Comparison of ENCODE assay signal across 10 cellular contexts in genomic region chr17:47987240-47987835, GRCh38. TPM values are rescaled to one million over a fixed set of nuclear protein-coding genes. Genes with fewer than 3 reads are reported as not detected.
DNase-seq lines count a peak whose midpoint lies in the region; ATAC-seq, FAIRE-seq and TF ChIP-seq lines count a peak whose summit lies in the region.
"Had no signal": no experiment of that assay in that cellular context is flagged by ENCODE, and none has a peak within 500 bp of the region (broad histone marks: within the 10 kb centered on the region; RNA-seq: fewer than 3 reads in every experiment).

No MANE protein-coding gene starts in this region.

- ATAC-seq in HG02763 (IDR thresholded peaks at IDR 0.05; ENCODE audit: unreplicated experiment) (no peak), GM21447 (IDR thresholded peaks at IDR 0.05; ENCODE audit: unreplicated experiment) (no peak), GM18519 (IDR thresholded peaks at IDR 0.05; ENCODE audit: low FRiP score, unreplicated experiment) (no peak)
- ATAC-seq: HCT116 had no signal

- H4K20me1 ChIP-seq in endothelial cell of umbilical vein (replicated peaks; ENCODE audit: control insufficient read depth, extremely low read depth, insufficient read depth, low read length), result no peaks in the 10 kb centered on the region

- no peaks in the 10 kb centered on the region for H3K9me1 ChIP-seq in endothelial cell of umbilical vein (replicated peaks; ENCODE audit: control insufficient read depth, extremely low read depth, insufficient read depth, low read length)

- no peak for TF ChIP-seq POLR2A in endothelial cell of umbilical vein (IDR thresholded peaks at IDR 0.05; ENCODE audit: low read depth, low read length)

- TF ChIP-seq CTCF in endothelial cell of umbilical vein (IDR thresholded peaks at IDR 0.05; ENCODE audit: extremely low read depth in 1 of 2, insufficient read depth in 1 of 2, low read depth in 1 of 2, low read length in 2 of 2), result no peak
- TF ChIP-seq CTCF in osteocyte (IDR thresholded peaks at IDR 0.05), result no peak

- no peaks in the 10 kb centered on the region for H3K79me2 ChIP-seq in endothelial cell of umbilical vein (ENCODE audit: control insufficient read depth, insufficient read depth, low read length)

- no peak overlapping the region for H3K4me2 ChIP-seq in endothelial cell of umbilical vein (ENCODE audit: insufficient read depth, low read length)

- DNase-seq in DMS79 treated with DMSO at 0.1 percent for 48 hours (lab: John Stamatoyannopoulos, UW) (peak; percentile 52), NCI-H2227 treated with DMSO at 0.1 percent for 48 hours (lab: John Stamatoyannopoulos, UW) (peak; percentile 61), endothelial cell of umbilical vein (ENCODE audit: low read depth, low spot score) (peak; percentile 42), osteocyte (ENCODE audit: extremely low spot score, unreplicated experiment) (peak; percentile 88), midbrain (lab: John Stamatoyannopoulos, UW) (no peak)
- DNase-seq: trophoblast cell had no signal

- no peak overlapping the region for H3K9ac ChIP-seq in endothelial cell of umbilical vein (replicated peaks; ENCODE audit: extremely low read depth, insufficient read depth, low read length)

- H3K4me3 ChIP-seq in endothelial cell of umbilical vein (replicated peaks in 1 of 3; ENCODE audit: insufficient read depth in 1 of 3, low read depth in 1 of 3, low read length in 3 of 3), result no peak overlapping the region

- H3K36me3 ChIP-seq in endothelial cell of umbilical vein (ENCODE audit: control insufficient read depth in 2 of 2, extremely low read depth in 1 of 2, insufficient read depth in 2 of 2, low read length in 2 of 2), result no peaks in the 10 kb centered on the region

- no peaks in the 10 kb centered on the region for H3K9me3 Mint-ChIP-seq in osteocyte (ENCODE audit: unreplicated experiment)

- CTCF ChIA-PET in endothelial cell of umbilical vein (lab: Charles Lee), result interaction anchor here (0.7 to 1.9 kb wide), 6 partner anchors 8 to 38 kb away, joined by 3 to 10 read pairs (median 7); partner anchors contain the start of gene CDK5RAP3

- H3K27me3 ChIP-seq in endothelial cell of umbilical vein (ENCODE audit: control insufficient read depth in 2 of 2, insufficient read depth in 2 of 2, low read length in 2 of 2), result no peaks in the 10 kb centered on the region

- peaks cover 12% of the 10 kb centered on the region for H3K4me1 Mint-ChIP-seq in osteocyte (ENCODE audit: unreplicated experiment)

- H3K4me3 Mint-ChIP-seq in osteocyte (ENCODE audit: unreplicated experiment), result no peak overlapping the region

- no peak overlapping the region for H3K27ac ChIP-seq in endothelial cell of umbilical vein (ENCODE audit: insufficient read depth, low read depth, low read length)

- BruUV-seq in endothelial cell of umbilical vein (replicated peaks; lab: Mats Ljungman, UMichigan), result no TSS peak

- peaks cover 2% of the 10 kb centered on the region for H3K27me3 Mint-ChIP-seq in osteocyte (ENCODE audit: unreplicated experiment)

- no peaks in the 10 kb centered on the region for H3K9me3 ChIP-seq in endothelial cell of umbilical vein (replicated peaks; ENCODE audit: control insufficient read depth, insufficient read depth, low read length)

- H3K4me1 ChIP-seq in endothelial cell of umbilical vein (ENCODE audit: control insufficient read depth, extremely low read depth, insufficient read depth, low read length), result peaks cover 6% of the 10 kb centered on the region

- POLR2A ChIA-PET in endothelial cell of umbilical vein (lab: Charles Lee), result no interaction called here

- intact Hi-C loops in endothelial cell of umbilical vein (cut with micrococcal nuclease), result no loop called here

- dilution Hi-C loops in endothelial cell of umbilical vein (cut with MboI; ENCODE audit: extremely low pct_ligation_motif_present, low sequenced_read_pairs), result no loop called here

- H2AFZ ChIP-seq in endothelial cell of umbilical vein (ENCODE audit: low read depth, low read length), result peak overlapping the region; percentile 56

- peaks cover 8% of the 10 kb centered on the region for H3K36me3 Mint-ChIP-seq in osteocyte (ENCODE audit: unreplicated experiment)

- peak overlapping the region; percentile 24 for H3K27ac Mint-ChIP-seq in osteocyte (ENCODE audit: unreplicated experiment)

- FAIRE-seq in endothelial cell of umbilical vein (lab: Jason Lieb, UNC), result peak; percentile 4

TF ChIP-seq in endothelial cell of umbilical vein, 7 proteins besides CTCF, POLR2A, EP300 and RAD21:
- TF ChIP-seq GATA2 (IDR thresholded peaks at IDR 0.05; ENCODE audit: insufficient read depth, insufficient read length, low read depth, low read length), result no peak
- TF ChIP-seq JUN (IDR thresholded peaks at IDR 0.05; ENCODE audit: borderline replicate concordance, insufficient read depth, insufficient read length, low read depth), result no peak
- no peak for TF ChIP-seq MYC (IDR thresholded peaks at IDR 0.05; ENCODE audit: low read depth, low read length)
- no peak for TF ChIP-seq FOS (IDR thresholded peaks at IDR 0.05; ENCODE audit: borderline replicate concordance, insufficient read depth, low read length)
- TF ChIP-seq POLR2AphosphoS5 (IDR thresholded peaks at IDR 0.05; ENCODE audit: insufficient read depth, low read depth, low read length), result no peak
- TF ChIP-seq EZH2 (IDR thresholded peaks at IDR 0.05; ENCODE audit: borderline replicate concordance, low read depth, low read length, severe bottlenecking), result no peak
- TF ChIP-seq MAX (IDR thresholded peaks at IDR 0.05; ENCODE audit: insufficient read depth, insufficient read length), result no peak

RNA-seq across cellular contexts. Expression of gene CDK5RAP3, which starts 16.4 kb away (rescaled TPM):
- total RNA-seq in endothelial cell of umbilical vein (109 and 122 TPM in 2 replicates), osteocyte (136 and 148 TPM in 2 replicates)
- polyA plus RNA-seq in endothelial cell of umbilical vein, result 128 and 139 TPM in 2 replicates
- polyA plus RNA-seq in endothelial cell of umbilical vein (2011; cell fraction: cytosol; rRNA removed), result 74.8 and 79.0 TPM in 2 replicates
- polyA plus RNA-seq in endothelial cell of umbilical vein (2011; cell fraction: nucleus; rRNA removed), result 1,121 and 1,379 TPM in 2 replicates
- polyA plus RNA-seq in endothelial cell of umbilical vein (2012), result 88.3 and 108 TPM in 2 replicates
- 156 and 174 TPM in 2 replicates for polyA minus RNA-seq in endothelial cell of umbilical vein
- polyA minus RNA-seq in endothelial cell of umbilical vein (2011; cell fraction: cytosol; rRNA and poly(A)+ RNA removed), result 29.1 TPM
- 114 and 116 TPM in 2 replicates for polyA minus RNA-seq in endothelial cell of umbilical vein (2011; cell fraction: nucleus; rRNA and poly(A)+ RNA removed)

RNA-seq across cellular contexts. Expression of gene PRR15L, which starts 29.7 kb away (rescaled TPM):
- total RNA-seq in endothelial cell of umbilical vein (not detected in 2 replicates), osteocyte (not detected in 2 replicates)
- not detected in 2 replicates for polyA plus RNA-seq in endothelial cell of umbilical vein
- not detected in 2 replicates for polyA plus RNA-seq in endothelial cell of umbilical vein (2011; cell fraction: cytosol; rRNA removed)
- not detected in 2 replicates for polyA plus RNA-seq in endothelial cell of umbilical vein (2011; cell fraction: nucleus; rRNA removed)
- 0.11 and 0.18 TPM in 2 replicates for polyA plus RNA-seq in endothelial cell of umbilical vein (2012)
- polyA minus RNA-seq in endothelial cell of umbilical vein, result not detected in 2 replicates
- not detected for polyA minus RNA-seq in endothelial cell of umbilical vein (2011; cell fraction: cytosol; rRNA and poly(A)+ RNA removed)
- not detected in 2 replicates for polyA minus RNA-seq in endothelial cell of umbilical vein (2011; cell fraction: nucleus; rRNA and poly(A)+ RNA removed)

RNA-seq across cellular contexts. Expression of gene PNPO, which starts 46.0 kb away (rescaled TPM):
- total RNA-seq in endothelial cell of umbilical vein, result 20.6 and 22.0 TPM in 2 replicates
- polyA plus RNA-seq in endothelial cell of umbilical vein, result 19.7 and 22.1 TPM in 2 replicates
- polyA plus RNA-seq in endothelial cell of umbilical vein (2011; cell fraction: cytosol; rRNA removed), result 16.9 and 17.2 TPM in 2 replicates
- polyA plus RNA-seq in endothelial cell of umbilical vein (2011; cell fraction: nucleus; rRNA removed), result 10.0 and 11.7 TPM in 2 replicates
- polyA plus RNA-seq in endothelial cell of umbilical vein (2012), result 15.2 and 18.0 TPM in 2 replicates
- 27.0 and 29.8 TPM in 2 replicates for polyA minus RNA-seq in endothelial cell of umbilical vein
- 23.4 TPM for polyA minus RNA-seq in endothelial cell of umbilical vein (2011; cell fraction: cytosol; rRNA and poly(A)+ RNA removed)
- 5.3 and 8.8 TPM in 2 replicates for polyA minus RNA-seq in endothelial cell of umbilical vein (2011; cell fraction: nucleus; rRNA and poly(A)+ RNA removed)
- total RNA-seq in osteocyte, result 9.0 and 9.2 TPM in 2 replicates

RNA-seq across cellular contexts. Expression of gene COPZ2, which starts 50.3 kb away (rescaled TPM):
- total RNA-seq in endothelial cell of umbilical vein (12.5 and 16.3 TPM in 2 replicates), osteocyte (49.4 and 53.4 TPM in 2 replicates)
- polyA plus RNA-seq in endothelial cell of umbilical vein, result 13.4 and 28.1 TPM in 2 replicates
- 14.9 and 16.6 TPM in 2 replicates for polyA plus RNA-seq in endothelial cell of umbilical vein (2011; cell fraction: cytosol; rRNA removed)
- polyA plus RNA-seq in endothelial cell of umbilical vein (2011; cell fraction: nucleus; rRNA removed), result 11.5 and 11.9 TPM in 2 replicates
- polyA plus RNA-seq in endothelial cell of umbilical vein (2012), result 31.6 and 51.5 TPM in 2 replicates
- 15.0 and 17.1 TPM in 2 replicates for polyA minus RNA-seq in endothelial cell of umbilical vein
- not detected for polyA minus RNA-seq in endothelial cell of umbilical vein (2011; cell fraction: cytosol; rRNA and poly(A)+ RNA removed)
- 3.7 and 3.8 TPM in 2 replicates for polyA minus RNA-seq in endothelial cell of umbilical vein (2011; cell fraction: nucleus; rRNA and poly(A)+ RNA removed)
